1 cellular context compared by ENCODE assay signal in the genomic region with DNA sequence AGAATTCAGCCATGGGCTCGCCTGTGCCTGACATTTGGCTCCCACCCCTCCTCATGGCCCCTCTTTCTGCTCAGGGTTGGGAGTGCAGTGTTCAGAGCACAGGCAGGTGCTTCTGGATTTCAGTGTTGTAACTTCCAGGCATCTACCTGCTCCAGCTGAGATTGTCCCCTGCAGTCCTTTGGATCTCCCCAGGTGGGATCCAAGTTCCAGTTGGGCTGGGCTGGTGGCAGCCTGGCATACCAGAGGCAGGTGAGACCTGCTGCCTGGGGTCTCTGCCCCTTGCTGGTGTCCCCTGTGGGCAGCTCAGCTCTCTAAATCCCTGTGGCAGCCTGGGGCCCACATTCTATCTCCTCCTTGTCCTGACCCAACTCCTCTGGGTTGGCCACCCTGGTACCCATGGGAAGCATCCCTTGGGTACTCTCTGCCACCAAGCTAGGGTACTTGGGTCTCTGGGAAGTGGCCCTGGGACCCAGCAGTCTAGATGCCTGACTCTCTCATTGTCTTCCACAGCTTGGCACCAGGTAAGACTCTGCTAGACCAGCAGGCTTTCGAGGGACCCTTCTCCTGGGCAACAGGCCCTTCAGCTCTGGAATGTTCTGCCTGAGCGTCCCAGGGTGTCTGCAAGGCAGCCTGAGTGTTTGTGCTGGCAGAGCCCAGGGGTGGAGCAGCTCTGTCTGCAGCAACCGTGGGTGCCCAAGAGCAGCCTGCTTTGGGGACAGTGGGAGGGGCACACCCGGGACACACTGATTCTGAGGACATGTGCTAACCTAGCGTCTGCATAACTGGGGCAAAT.
TF ChIP-seq lines count a peak whose summit lies in the region.

No MANE protein-coding gene starts in this region.

TF ChIP-seq in SK-N-SH treated with all-trans-retinoic acid at 6 μM for 48 hours, 23 proteins besides CTCF, POLR2A, EP300 and RAD21 (continued from another document):
- TF ChIP-seq POU6F1 (CRISPR knock-in tag; IDR thresholded peaks at IDR 0.05; ENCODE audit: borderline replicate concordance, low read depth) = no peak
- TF ChIP-seq, protein P1, sequence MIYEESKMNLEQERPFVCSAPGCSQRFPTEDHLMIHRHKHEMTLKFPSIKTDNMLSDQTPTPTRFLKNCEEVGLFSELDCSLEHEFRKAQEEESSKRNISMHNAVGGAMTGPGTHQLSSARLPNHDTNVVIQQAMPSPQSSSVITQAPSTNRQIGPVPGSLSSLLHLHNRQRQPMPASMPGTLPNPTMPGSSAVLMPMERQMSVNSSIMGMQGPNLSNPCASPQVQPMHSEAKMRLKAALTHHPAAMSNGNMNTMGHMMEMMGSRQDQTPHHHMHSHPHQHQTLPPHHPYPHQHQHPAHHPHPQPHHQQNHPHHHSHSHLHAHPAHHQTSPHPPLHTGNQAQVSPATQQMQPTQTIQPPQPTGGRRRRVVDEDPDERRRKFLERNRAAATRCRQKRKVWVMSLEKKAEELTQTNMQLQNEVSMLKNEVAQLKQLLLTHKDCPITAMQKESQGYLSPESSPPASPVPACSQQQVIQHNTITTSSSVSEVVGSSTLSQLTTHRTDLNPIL (CRISPR knock-in tag; IDR thresholded peaks at IDR 0.05; ENCODE audit: low read depth) = no peak
- TF ChIP-seq ISL1 (CRISPR knock-in tag; IDR thresholded peaks at IDR 0.05) = no peak
- TF ChIP-seq ESRRG (CRISPR knock-in tag; IDR thresholded peaks at IDR 0.05) = no peak
- TF ChIP-seq BACH2 (CRISPR knock-in tag; IDR thresholded peaks at IDR 0.05; ENCODE audit: borderline replicate concordance) = no peak
